Comparison of ENCODE assay signal across 1 cellular context in genomic region chr19:1864480-1865171, GRCh38.
A peak's percentile ranks its signal among the peaks of the same experiment; 100 is the strongest.
TF ChIP-seq lines count a peak whose summit lies in the region.

No MANE protein-coding gene starts in this region.

TF ChIP-seq in endothelial cell of umbilical vein, 7 proteins besides CTCF, POLR2A, EP300 and RAD21:
- TF ChIP-seq, protein P1, sequence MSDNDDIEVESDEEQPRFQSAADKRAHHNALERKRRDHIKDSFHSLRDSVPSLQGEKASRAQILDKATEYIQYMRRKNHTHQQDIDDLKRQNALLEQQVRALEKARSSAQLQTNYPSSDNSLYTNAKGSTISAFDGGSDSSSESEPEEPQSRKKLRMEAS (IDR thresholded peaks at IDR 0.05; ENCODE audit: insufficient read depth, insufficient read length) = no peak
- TF ChIP-seq JUN (IDR thresholded peaks at IDR 0.05; ENCODE audit: borderline replicate concordance, insufficient read depth, insufficient read length, low read depth) = no peak
- no peak for TF ChIP-seq EZH2 (IDR thresholded peaks at IDR 0.05; ENCODE audit: borderline replicate concordance, low read depth, low read length, severe bottlenecking)
- peak; percentile 53 for TF ChIP-seq POLR2AphosphoS5 (IDR thresholded peaks at IDR 0.05; ENCODE audit: insufficient read depth, low read depth, low read length)
